ENCODE assay signal across 1 cellular context in the genomic region with DNA sequence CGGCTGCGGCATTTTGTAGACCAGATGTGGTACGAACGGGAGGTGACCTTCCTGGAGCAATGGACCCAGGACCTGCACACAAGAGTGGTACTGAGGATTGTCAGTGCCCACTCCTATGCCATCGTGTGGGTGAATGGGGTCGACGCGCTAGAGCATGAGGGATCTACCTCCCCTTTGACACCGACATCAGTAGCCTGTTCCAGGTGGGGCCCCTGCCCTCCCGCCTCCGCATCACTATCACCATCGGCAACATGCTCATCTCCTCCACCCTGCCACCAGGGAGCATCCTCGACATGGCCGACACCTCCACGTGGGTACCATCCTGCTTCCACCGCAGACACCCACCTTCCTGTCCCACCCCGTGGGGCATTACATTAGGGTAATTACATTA.
TF ChIP-seq lines count a peak whose summit lies in the region.

No MANE protein-coding gene starts in this region.

TF ChIP-seq in SK-N-SH, 30 proteins besides CTCF, POLR2A, EP300 and RAD21 (continued from another document):
- TF ChIP-seq ZBTB33 (IDR thresholded peaks at IDR 0.05; ENCODE audit: borderline replicate concordance, low read depth) (no peak), FOXJ3 (CRISPR knock-in tag; IDR thresholded peaks at IDR 0.05) (no peak), SMC3 (IDR thresholded peaks at IDR 0.05; ENCODE audit: low read depth, low read length) (no peak), SIN3A (IDR thresholded peaks at IDR 0.05; ENCODE audit: borderline replicate concordance, low read depth, low read length) (no peak), CHD2 (IDR thresholded peaks at IDR 0.05; ENCODE audit: low read length, partially characterized antibody) (no peak), YY1 (IDR thresholded peaks at IDR 0.05; ENCODE audit: low read depth) (no peak), TEAD4 (IDR thresholded peaks at IDR 0.05; ENCODE audit: borderline replicate concordance, insufficient read depth) (no peak), NFIC (IDR thresholded peaks at IDR 0.05; ENCODE audit: borderline replicate concordance) (no peak), PBX3 (IDR thresholded peaks at IDR 0.05) (no peak), GABPA (IDR thresholded peaks at IDR 0.05; ENCODE audit: low read depth) (no peak)
- TF ChIP-seq, protein P1, sequence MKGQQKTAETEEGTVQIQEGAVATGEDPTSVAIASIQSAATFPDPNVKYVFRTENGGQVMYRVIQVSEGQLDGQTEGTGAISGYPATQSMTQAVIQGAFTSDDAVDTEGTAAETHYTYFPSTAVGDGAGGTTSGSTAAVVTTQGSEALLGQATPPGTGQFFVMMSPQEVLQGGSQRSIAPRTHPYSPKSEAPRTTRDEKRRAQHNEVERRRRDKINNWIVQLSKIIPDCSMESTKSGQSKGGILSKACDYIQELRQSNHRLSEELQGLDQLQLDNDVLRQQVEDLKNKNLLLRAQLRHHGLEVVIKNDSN (IDR thresholded peaks at IDR 0.05; ENCODE audit: borderline replicate concordance, low read depth), result no peak
TF ChIP-seq in SK-N-SH: peak in this region for 0.
